24 cellular contexts compared by ENCODE assay signal in the genomic region with DNA sequence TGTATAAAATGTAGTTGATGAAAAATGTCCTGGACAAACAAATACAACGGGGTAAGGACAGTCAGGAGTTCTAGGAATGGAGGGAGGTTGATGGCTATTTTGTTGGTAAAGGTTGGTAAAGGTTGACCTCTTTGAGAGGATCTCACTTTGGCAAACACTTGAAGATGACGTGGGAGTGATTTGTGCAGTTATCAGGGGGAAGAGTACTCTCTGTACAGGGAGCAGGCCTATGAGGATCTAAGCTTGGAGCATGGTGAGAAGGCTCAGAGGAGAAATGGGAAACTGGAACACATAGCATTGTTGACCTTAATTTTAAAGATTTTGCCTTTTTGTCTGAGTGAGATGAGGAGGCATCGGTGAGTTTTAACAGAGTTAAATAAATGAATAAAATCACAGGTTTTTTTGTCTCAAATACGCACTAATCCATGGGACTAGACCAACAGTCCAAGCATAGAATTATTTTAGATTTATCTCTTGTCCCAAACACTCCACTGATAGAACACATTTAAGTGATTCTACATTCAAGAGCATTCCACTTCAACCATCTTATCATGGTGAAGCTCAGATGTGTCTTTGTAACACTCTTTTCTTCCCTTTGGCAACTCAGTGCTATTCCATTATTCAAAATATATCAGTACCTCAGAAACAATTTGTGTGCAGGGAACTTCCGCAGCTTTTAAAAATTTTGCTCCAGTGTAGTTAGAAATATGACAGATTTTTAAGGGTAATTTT. TPM values are rescaled to one million over a fixed set of nuclear protein-coding genes. Genes with fewer than 3 reads are reported as not detected.
A peak's percentile ranks its signal among the peaks of the same experiment; 100 is the strongest.
DNase-seq lines count a peak whose midpoint lies in the region; ATAC-seq and TF ChIP-seq lines count a peak whose summit lies in the region.
"Had no signal": no experiment of that assay in that cellular context is flagged by ENCODE, and none has a peak within 500 bp of the region (broad histone marks: within the 10 kb centered on the region; RNA-seq: fewer than 3 reads in every experiment).

No MANE protein-coding gene starts in this region.

- H3K4me1 ChIP-seq in heart left ventricle, result peaks cover 0 to 41% (median 0%) of the 10 kb centered on the region in 12 donors
- H3K4me1 ChIP-seq in right cardiac atrium (ENCODE audit: control insufficient read depth, insufficient read depth, low read length), result no peaks in the 10 kb centered on the region

- peaks cover 0 to 4% (median 0%) of the 10 kb centered on the region in 9 donors for H3K36me3 ChIP-seq in heart left ventricle

- DNase-seq in Right ventricle myocardium inferior (ENCODE audit: missing footprints) (no peak), cardiac septum (ENCODE audit: low spot score) (no peak), heart left ventricle (no peak), right cardiac atrium (no peak), NCI-H1694 (lab: John Stamatoyannopoulos, UW) (no peak), NCI-H748 treated with DMSO at 0.1 percent for 48 hours (lab: John Stamatoyannopoulos, UW) (no peak), NCI-H1105 treated with DMSO at 0.1 percent for 48 hours (lab: John Stamatoyannopoulos, UW) (no peak)
- DNase-seq: Calu3, DMS79 treated with DMSO at 0.1 percent for 48 hours, GF-D8, GOT3, NCI-H1048, NCI-H1417 treated with DMSO at 0.1 percent for 48 hours, NCI-H187, NCI-H2081 treated with DMSO at 0.1 percent for 48 hours, NCI-H446 treated with DMSO at 0.1 percent for 48 hours, NCI-H526, SIG-M5 had no signal

- 52 to 65% (median 56%) methylated on average over 5 of the region's 5 CpGs for WGBS in heart left ventricle, 4 donors
- 68% methylated on average over 5 of the region's 5 CpGs for WGBS in right cardiac atrium

- peak in 1 of 2 donors; percentile 16 for TF ChIP-seq POLR2A in heart left ventricle (IDR thresholded peaks at IDR 0.05)

- no peak for TF ChIP-seq CTCF in heart left ventricle (IDR thresholded peaks at IDR 0.05)

- ATAC-seq in Right ventricle myocardium inferior, result peak; percentile 84
- peak; percentile 81 to 91 (median 84) for ATAC-seq in heart left ventricle
- ATAC-seq in right cardiac atrium, result peak; percentile 90 to 92
- ATAC-seq: HCT116, Panc1 had no signal

- intact Hi-C loops in Right ventricle myocardium inferior (cut with DNase I) (loop anchor here (2.0 to 10.0 kb wide), 3 partner anchors 246 to 456 kb away; no protein-coding TSS in a partner anchor), cardiac septum (cut with DNase I) (loop anchor here (5.0 to 10.0 kb wide), 2 partner anchors 81 to 246 kb away; no protein-coding TSS in a partner anchor), heart left ventricle (cut with DNase I) (loop anchor here in 2 of 10 donors (5.0 to 10.0 kb wide), 2 partner anchors 81 to 366 kb away; no protein-coding TSS in a partner anchor), right cardiac atrium (cut with DNase I) (no loop called here)

- peak overlapping the region in 10 of 12 donors; percentile 1 to 76 (median 66) for H3K4me3 ChIP-seq in heart left ventricle
- H3K4me3 ChIP-seq in right cardiac atrium (ENCODE audit: low read length), result peak overlapping the region; percentile 34
- H3K4me3 ChIP-seq: SK-N-MC had no signal

- H3K27ac ChIP-seq in heart left ventricle (peak overlapping the region; percentile 18 to 96 (median 82)), right cardiac atrium (ENCODE audit: low read length) (no peak overlapping the region)
- H3K27ac ChIP-seq: HL-60, KMS-11, RWPE1, SK-N-MC had no signal

- no peaks in the 10 kb centered on the region for H3K27me3 ChIP-seq in heart left ventricle
- no peaks in the 10 kb centered on the region for H3K27me3 ChIP-seq in right cardiac atrium (ENCODE audit: control insufficient read depth, insufficient read depth)

- H3K9me3 ChIP-seq in heart left ventricle (no peaks in the 10 kb centered on the region), right cardiac atrium (ENCODE audit: control insufficient read depth, low read length) (no peaks in the 10 kb centered on the region)

RNA-seq across cellular contexts. Expression of gene LAMA2, which starts 5.7 kb away (rescaled TPM):
- total RNA-seq in Right ventricle myocardium inferior (119 TPM), cardiac septum (344 TPM), heart left ventricle (100 to 1,000 TPM; 156 to 299 (median 207) TPM), right cardiac atrium (100 to 1,000 TPM; 134 to 176 (median 148) TPM)
- polyA plus RNA-seq in heart left ventricle (10 to 100 TPM; 34.8 to 85.0 TPM), right cardiac atrium (28.7 TPM)

Comparison
In these comparisons a context has a peak if more than half of its experiments do, and no peak if none do; other contexts are left out.
1. intact Hi-C loops: an anchor here in Right ventricle myocardium inferior (2.0 to 10.0 kb wide) and cardiac septum (5.0 to 10.0 kb wide); none called in right cardiac atrium.